Comparison of ENCODE assay signal across 8 cellular contexts in genomic region chr20:25237610-25238318, GRCh38. TPM values are rescaled to one million over a fixed set of nuclear protein-coding genes. Genes with fewer than 3 reads are reported as not detected.
A peak's percentile ranks its signal among the peaks of the same experiment; 100 is the strongest.
DNase-seq lines count a peak whose midpoint lies in the region; ATAC-seq and TF ChIP-seq lines count a peak whose summit lies in the region.

No MANE protein-coding gene starts in this region.

- intact Hi-C loops in left ventricle myocardium superior (cut with micrococcal nuclease), result no loop called here

- no peak for TF ChIP-seq CTCF in GM13977 (IDR thresholded peaks at IDR 0.05; ENCODE audit: extremely low read depth, insufficient read depth, missing control alignments)

- ATAC-seq in GM19463 (IDR thresholded peaks at IDR 0.05; ENCODE audit: unreplicated experiment), result peak; percentile 80
- peak; percentile 90 for ATAC-seq in left ventricle myocardium superior
- ATAC-seq in GM18873 (IDR thresholded peaks at IDR 0.05; ENCODE audit: low FRiP score, unreplicated experiment), result no peak

- DNase-seq in 8988T, result peak; percentile 84
- DNase-seq in NOMO-1 treated with DMSO at 0.1 percent for 48 hours (lab: John Stamatoyannopoulos, UW; ENCODE audit: unreplicated experiment), result peak; percentile 89
- peak; percentile 60 for DNase-seq in activated naive CD4-positive, alpha-beta T cell treated with anti-CD3 and anti-CD28 coated beads, Interleukin-2, amount 50 U/mL, for 16 hours
- no peak for DNase-seq in left ventricle myocardium superior
- DNase-seq in stimulated activated CD4-positive, alpha-beta T cell treated with anti-CD3 and anti-CD28 coated beads, Interleukin-1b, Interleukin-23, amount 100 ng/mL, for 24 hours (ENCODE audit: low read depth in 4 of 4, low spot score in 1 of 4), result peak in 3 of 4 experiments; percentile 21 to 59 (median 38)
- DNase-seq in GM13977 (ENCODE audit: low spot score), result no peak

- in situ Hi-C loops in GM13977 (cut with MboI; ENCODE audit: low pct_unique_long_range_greater_than_20kb, low sequenced_read_pairs, unreplicated experiment), result no loop called here

RNA-seq across cellular contexts. Expression of gene PYGB, which starts 10.1 kb away (rescaled TPM):
- 205 TPM for total RNA-seq in left ventricle myocardium superior

RNA-seq across cellular contexts. Expression of gene ENTPD6, which starts 42.3 kb away (rescaled TPM):
- total RNA-seq in left ventricle myocardium superior, result 130 TPM

Comparison
In these comparisons a context has a peak if more than half of its experiments do, and no peak if none do; other contexts are left out.
1. DNase-seq: peak in 8988T (single experiment), NOMO-1 treated with DMSO at 0.1 percent for 48 hours (single experiment), activated naive CD4-positive, alpha-beta T cell treated with anti-CD3 and anti-CD28 coated beads, Interleukin-2, amount 50 U/mL, for 16 hours (single experiment) and stimulated activated CD4-positive, alpha-beta T cell treated with anti-CD3 and anti-CD28 coated beads, Interleukin-1b, Interleukin-23, amount 100 ng/mL, for 24 hours (3 of 4); none in left ventricle myocardium superior (single experiment) and GM13977 (single experiment).